1 cellular context compared by ENCODE assay signal in the genomic region with DNA sequence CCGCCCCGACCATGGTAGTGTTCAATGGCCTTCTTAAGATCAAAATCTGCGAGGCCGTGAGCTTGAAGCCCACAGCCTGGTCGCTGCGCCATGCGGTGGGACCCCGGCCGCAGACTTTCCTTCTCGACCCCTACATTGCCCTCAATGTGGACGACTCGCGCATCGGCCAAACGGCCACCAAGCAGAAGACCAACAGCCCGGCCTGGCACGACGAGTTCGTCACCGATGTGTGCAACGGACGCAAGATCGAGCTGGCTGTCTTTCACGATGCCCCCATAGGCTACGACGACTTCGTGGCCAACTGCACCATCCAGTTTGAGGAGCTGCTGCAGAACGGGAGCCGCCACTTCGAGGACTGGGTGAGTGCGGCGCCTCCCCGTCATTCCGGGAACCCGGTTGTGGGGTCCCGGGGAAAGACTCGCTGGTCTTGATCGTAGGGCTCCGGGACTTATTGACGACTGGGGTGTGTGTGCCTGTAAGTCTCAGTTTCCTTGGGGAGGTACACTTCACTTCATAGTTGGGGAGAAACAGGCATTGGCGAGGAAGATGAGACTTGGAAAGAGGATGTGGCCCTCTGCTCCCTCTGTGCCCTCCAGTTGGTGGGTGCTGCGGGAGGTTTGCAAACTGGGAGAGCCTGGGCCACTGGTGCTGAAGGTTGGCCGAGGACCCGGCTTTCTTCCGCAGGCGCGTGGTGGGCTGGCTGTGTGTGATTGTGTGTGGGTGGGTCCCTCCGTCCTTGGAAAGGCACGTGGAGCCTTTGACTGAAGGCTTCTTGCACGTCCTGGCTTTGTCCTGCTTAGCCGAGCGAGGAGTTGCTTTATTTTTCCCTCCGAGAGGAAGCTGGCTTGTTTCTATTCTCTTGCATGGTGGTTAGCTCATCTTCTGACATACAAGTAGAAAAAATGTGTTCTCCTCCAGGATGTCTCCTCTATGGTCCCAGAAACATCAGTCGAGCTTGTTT.
TF ChIP-seq lines count a peak whose summit lies in the region.

No MANE protein-coding gene starts in this region.

TF ChIP-seq in endothelial cell of umbilical vein, 7 proteins besides CTCF, POLR2A, EP300 and RAD21:
- peak; percentile 88 for TF ChIP-seq MAX (IDR thresholded peaks at IDR 0.05; ENCODE audit: insufficient read depth, insufficient read length)
- no peak for TF ChIP-seq GATA2 (IDR thresholded peaks at IDR 0.05; ENCODE audit: insufficient read depth, insufficient read length, low read depth, low read length)
- TF ChIP-seq EZH2 (IDR thresholded peaks at IDR 0.05; ENCODE audit: borderline replicate concordance, low read depth, low read length, severe bottlenecking) = no peak
